ENCODE assay signal across 1 cellular context in the genomic region with DNA sequence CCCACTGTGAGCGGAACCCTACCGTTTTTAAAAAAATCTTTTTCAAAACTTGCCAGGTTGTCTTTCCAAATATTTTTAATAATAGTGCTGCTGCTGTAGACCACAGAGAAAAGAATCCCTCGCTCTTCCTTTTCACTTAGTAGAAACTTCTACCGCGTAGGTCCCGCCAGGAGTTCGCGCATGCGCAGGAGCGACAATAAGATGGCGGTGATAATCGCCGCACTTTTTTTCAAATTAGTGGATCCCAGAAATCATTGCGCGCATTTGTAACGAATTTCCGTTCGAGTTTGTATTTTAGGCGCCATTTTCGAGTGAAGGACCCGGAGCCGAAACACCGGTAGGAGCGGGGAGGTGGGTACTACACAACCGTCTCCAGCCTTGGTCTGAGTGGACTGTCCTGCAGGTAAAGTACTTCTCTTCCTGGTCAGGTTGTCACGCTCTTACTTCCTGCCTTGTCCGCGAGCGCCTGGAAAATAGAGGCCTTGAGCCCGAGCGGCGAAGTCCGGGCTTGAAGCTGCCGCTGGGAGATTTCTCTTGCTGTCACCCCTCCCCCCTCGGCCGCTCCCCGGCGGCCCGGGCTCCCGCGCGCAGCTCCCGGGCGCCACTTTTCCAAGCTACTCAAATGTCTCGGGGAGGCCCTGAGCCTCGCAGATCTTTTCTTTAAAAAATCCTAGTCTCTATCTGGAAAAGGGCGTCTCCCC.
A peak's percentile ranks its signal among the peaks of the same experiment; 100 is the strongest.
TF ChIP-seq lines count a peak whose summit lies in the region.

TSS of gene SMC4 (plus strand) at position 304 of the 701 bp plus-strand sequence. CDS start 1,177 bp downstream, outside the sequence.

TF ChIP-seq in GM12878, 131 proteins besides CTCF, POLR2A, EP300 and RAD21 (continued from another document):
- TF ChIP-seq MLLT1 (IDR thresholded peaks at IDR 0.05), result 0 out of 2 replicates have a peak, but pooled peaks have one; percentile 12
- 0 out of 2 replicates have a peak, but pooled peaks have one; percentile 58 for TF ChIP-seq CHD2 (IDR thresholded peaks at IDR 0.05; ENCODE audit: borderline replicate concordance, low read depth, low read length)
- peak; percentile 16; the same call in 1 of the 2 replicates for TF ChIP-seq IKZF1 (conservative IDR thresholded peaks at IDR 0.05)
- TF ChIP-seq FOXM1 (IDR thresholded peaks at IDR 0.05; ENCODE audit: low read depth, low read length), result peak; percentile 81
- no peak for TF ChIP-seq ETV6 (conservative IDR thresholded peaks at IDR 0.05 in 1 of 2, IDR thresholded peaks at IDR 0.05 in 1 of 2; ENCODE audit: borderline replicate concordance in 1 of 2, low read depth in 1 of 2)
- TF ChIP-seq RELA (IDR thresholded peaks at IDR 0.05; ENCODE audit: borderline replicate concordance, partially characterized antibody), result peak; percentile 16
- peak; percentile 26 for TF ChIP-seq RUNX3 (IDR thresholded peaks at IDR 0.05; ENCODE audit: low read length)
- peak; percentile 13; the same call in 1 of the 2 replicates for TF ChIP-seq RBBP5 (conservative IDR thresholded peaks at IDR 0.05)
- TF ChIP-seq, protein P1, sequence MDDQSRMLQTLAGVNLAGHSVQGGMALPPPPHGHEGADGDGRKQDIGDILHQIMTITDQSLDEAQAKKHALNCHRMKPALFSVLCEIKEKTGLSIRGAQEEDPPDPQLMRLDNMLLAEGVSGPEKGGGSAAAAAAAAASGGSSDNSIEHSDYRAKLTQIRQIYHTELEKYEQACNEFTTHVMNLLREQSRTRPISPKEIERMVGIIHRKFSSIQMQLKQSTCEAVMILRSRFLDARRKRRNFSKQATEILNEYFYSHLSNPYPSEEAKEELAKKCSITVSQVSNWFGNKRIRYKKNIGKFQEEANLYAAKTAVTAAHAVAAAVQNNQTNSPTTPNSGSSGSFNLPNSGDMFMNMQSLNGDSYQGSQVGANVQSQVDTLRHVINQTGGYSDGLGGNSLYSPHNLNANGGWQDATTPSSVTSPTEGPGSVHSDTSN (IDR thresholded peaks at IDR 0.05; ENCODE audit: insufficient replicate concordance, low read depth, low read length), result no peak
- no peak for TF ChIP-seq KDM1A (IDR thresholded peaks at IDR 0.05; ENCODE audit: borderline replicate concordance)
- TF ChIP-seq, protein P2, sequence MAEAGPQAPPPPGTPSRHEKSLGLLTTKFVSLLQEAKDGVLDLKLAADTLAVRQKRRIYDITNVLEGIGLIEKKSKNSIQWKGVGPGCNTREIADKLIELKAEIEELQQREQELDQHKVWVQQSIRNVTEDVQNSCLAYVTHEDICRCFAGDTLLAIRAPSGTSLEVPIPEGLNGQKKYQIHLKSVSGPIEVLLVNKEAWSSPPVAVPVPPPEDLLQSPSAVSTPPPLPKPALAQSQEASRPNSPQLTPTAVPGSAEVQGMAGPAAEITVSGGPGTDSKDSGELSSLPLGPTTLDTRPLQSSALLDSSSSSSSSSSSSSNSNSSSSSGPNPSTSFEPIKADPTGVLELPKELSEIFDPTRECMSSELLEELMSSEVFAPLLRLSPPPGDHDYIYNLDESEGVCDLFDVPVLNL (IDR thresholded peaks at IDR 0.05; ENCODE audit: low read depth, low read length), result peak; percentile 90
- TF ChIP-seq, protein P3, sequence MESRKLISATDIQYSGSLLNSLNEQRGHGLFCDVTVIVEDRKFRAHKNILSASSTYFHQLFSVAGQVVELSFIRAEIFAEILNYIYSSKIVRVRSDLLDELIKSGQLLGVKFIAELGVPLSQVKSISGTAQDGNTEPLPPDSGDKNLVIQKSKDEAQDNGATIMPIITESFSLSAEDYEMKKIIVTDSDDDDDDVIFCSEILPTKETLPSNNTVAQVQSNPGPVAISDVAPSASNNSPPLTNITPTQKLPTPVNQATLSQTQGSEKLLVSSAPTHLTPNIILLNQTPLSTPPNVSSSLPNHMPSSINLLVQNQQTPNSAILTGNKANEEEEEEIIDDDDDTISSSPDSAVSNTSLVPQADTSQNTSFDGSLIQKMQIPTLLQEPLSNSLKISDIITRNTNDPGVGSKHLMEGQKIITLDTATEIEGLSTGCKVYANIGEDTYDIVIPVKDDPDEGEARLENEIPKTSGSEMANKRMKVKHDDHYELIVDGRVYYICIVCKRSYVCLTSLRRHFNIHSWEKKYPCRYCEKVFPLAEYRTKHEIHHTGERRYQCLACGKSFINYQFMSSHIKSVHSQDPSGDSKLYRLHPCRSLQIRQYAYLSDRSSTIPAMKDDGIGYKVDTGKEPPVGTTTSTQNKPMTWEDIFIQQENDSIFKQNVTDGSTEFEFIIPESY (IDR thresholded peaks at IDR 0.05), result no peak
- TF ChIP-seq RELB (IDR thresholded peaks at IDR 0.05; ENCODE audit: low read depth), result peak; percentile 43; the same call in 1 of the 2 replicates
- TF ChIP-seq, protein P4, sequence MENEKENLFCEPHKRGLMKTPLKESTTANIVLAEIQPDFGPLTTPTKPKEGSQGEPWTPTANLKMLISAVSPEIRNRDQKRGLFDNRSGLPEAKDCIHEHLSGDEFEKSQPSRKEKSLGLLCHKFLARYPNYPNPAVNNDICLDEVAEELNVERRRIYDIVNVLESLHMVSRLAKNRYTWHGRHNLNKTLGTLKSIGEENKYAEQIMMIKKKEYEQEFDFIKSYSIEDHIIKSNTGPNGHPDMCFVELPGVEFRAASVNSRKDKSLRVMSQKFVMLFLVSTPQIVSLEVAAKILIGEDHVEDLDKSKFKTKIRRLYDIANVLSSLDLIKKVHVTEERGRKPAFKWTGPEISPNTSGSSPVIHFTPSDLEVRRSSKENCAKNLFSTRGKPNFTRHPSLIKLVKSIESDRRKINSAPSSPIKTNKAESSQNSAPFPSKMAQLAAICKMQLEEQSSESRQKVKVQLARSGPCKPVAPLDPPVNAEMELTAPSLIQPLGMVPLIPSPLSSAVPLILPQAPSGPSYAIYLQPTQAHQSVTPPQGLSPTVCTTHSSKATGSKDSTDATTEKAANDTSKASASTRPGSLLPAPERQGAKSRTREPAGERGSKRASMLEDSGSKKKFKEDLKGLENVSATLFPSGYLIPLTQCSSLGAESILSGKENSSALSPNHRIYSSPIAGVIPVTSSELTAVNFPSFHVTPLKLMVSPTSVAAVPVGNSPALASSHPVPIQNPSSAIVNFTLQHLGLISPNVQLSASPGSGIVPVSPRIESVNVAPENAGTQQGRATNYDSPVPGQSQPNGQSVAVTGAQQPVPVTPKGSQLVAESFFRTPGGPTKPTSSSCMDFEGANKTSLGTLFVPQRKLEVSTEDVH (IDR thresholded peaks at IDR 0.05; ENCODE audit: low read depth, partially characterized antibody), result peak; percentile 66
- peak; percentile 22; the same call in 1 of the 2 replicates for TF ChIP-seq ZNF207 (IDR thresholded peaks at IDR 0.05; ENCODE audit: borderline replicate concordance)
- peak; percentile 83 for TF ChIP-seq TAF1 (IDR thresholded peaks at IDR 0.05; ENCODE audit: borderline replicate concordance, low read depth, low read length)
- peak; percentile 71; the same call in 1 of the 2 replicates for TF ChIP-seq GABPA (IDR thresholded peaks at IDR 0.05; ENCODE audit: low read depth)
- peak; percentile 82; the same call in 1 of the 2 replicates for TF ChIP-seq SMAD5 (IDR thresholded peaks at IDR 0.05; ENCODE audit: low read depth)
- TF ChIP-seq NRF1 (conservative IDR thresholded peaks at IDR 0.05; ENCODE audit: low read depth, low read length), result peak; percentile 69
- TF ChIP-seq NFIC (IDR thresholded peaks at IDR 0.05; ENCODE audit: low read depth, low read length), result peak; percentile 63
- TF ChIP-seq MYB (IDR thresholded peaks at IDR 0.05; ENCODE audit: borderline replicate concordance, low read depth, low read length), result peak; percentile 41; the same call in 1 of the 2 replicates
- no peak for TF ChIP-seq KAT2A (conservative IDR thresholded peaks at IDR 0.05; ENCODE audit: control insufficient read depth, low read depth, low read length)
- TF ChIP-seq BRCA1 (IDR thresholded peaks at IDR 0.05; ENCODE audit: low read depth, low read length), result no peak
- TF ChIP-seq, protein P5, sequence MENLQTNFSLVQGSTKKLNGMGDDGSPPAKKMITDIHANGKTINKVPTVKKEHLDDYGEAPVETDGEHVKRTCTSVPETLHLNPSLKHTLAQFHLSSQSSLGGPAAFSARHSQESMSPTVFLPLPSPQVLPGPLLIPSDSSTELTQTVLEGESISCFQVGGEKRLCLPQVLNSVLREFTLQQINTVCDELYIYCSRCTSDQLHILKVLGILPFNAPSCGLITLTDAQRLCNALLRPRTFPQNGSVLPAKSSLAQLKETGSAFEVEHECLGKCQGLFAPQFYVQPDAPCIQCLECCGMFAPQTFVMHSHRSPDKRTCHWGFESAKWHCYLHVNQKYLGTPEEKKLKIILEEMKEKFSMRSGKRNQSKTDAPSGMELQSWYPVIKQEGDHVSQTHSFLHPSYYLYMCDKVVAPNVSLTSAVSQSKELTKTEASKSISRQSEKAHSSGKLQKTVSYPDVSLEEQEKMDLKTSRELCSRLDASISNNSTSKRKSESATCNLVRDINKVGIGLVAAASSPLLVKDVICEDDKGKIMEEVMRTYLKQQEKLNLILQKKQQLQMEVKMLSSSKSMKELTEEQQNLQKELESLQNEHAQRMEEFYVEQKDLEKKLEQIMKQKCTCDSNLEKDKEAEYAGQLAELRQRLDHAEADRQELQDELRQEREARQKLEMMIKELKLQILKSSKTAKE (IDR thresholded peaks at IDR 0.05; ENCODE audit: low read depth, poor library complexity, severe bottlenecking), result peak; percentile 51
- TF ChIP-seq HCFC1 (IDR thresholded peaks at IDR 0.05; ENCODE audit: low read length), result peak; percentile 10; the same call in 1 of the 2 replicates
- peak; percentile 26; the same call in 1 of the 2 replicates for TF ChIP-seq RB1 (IDR thresholded peaks at IDR 0.05; ENCODE audit: borderline replicate concordance)
- TF ChIP-seq ATF7 (IDR thresholded peaks at IDR 0.05; ENCODE audit: low read depth), result peak; percentile 61; the same call in 1 of the 2 replicates
- TF ChIP-seq ZNF384 (IDR thresholded peaks at IDR 0.05; ENCODE audit: borderline replicate concordance, low read depth, low read length), result peak; percentile 90
- TF ChIP-seq CHD1 (IDR thresholded peaks at IDR 0.05; ENCODE audit: low read depth, low read length), result no peak
- TF ChIP-seq PML (IDR thresholded peaks at IDR 0.05; ENCODE audit: low read length), result peak; percentile 93
- TF ChIP-seq DPF2 (IDR thresholded peaks at IDR 0.05), result no peak
- TF ChIP-seq SIN3A (IDR thresholded peaks at IDR 0.05; ENCODE audit: low read depth, low read length), result peak; percentile 99
- TF ChIP-seq GATAD2B (conservative IDR thresholded peaks at IDR 0.05; ENCODE audit: low read depth), result peak; percentile 48; the same call in 1 of the 2 replicates
- TF ChIP-seq POLR2AphosphoS5 (IDR thresholded peaks at IDR 0.05; ENCODE audit: low read length), result peak; percentile 92
- 0 out of 2 replicates have a peak, but pooled peaks have one; percentile 19 for TF ChIP-seq PAX5 (IDR thresholded peaks at IDR 0.05; ENCODE audit: borderline replicate concordance, low read depth, low read length)
TF ChIP-seq in GM12878: peak in this region for 38.
